In the genomic region with DNA sequence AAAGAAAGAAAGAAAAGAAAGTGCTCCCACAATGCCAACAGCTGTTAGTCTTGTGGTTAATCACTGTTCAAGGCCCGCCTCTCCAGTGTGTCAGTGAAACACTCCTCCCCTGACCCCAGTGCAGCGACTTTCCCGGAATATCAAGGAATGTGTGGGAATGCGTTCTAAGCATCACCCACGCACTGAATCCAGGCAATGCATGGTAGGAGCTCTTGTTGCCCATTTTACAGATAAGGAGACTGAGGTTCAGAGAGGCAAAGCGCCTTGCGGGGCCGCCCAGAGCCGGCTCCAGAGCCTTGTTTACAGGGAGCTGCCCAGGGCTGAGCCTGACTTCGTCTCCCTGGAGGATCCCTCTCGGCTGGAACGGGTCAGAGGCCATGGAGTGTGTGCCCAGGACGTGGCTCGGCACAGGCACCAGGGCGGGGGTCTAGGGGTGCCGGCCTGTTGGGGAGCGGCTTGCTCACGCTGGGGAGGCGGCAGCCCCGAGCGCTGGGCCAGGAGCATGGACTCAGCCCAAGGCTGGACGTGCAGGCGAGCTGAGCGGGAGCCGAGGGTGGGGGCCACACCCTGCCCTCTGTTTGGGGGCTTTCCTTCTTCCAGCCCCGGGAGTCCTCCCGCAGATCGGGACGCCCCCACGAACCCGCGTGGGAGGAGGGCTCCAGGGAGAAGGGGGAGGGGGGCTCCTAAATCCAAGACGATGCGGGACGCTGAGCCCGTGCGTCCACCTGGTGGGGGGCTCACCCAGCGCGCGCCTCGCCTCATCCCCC, we compare ENCODE assay signal across 1 cellular context.
TF ChIP-seq lines count a peak whose summit lies in the region.

No MANE protein-coding gene starts in this region.

TF ChIP-seq in HepG2, 621 proteins besides CTCF, POLR2A, EP300 and RAD21 (continued from another document and continues in another):
- TF ChIP-seq NR2F6 (IDR thresholded peaks at IDR 0.05) (0 out of 2 replicates have a peak, but pooled peaks have one; percentile 13), NR2F6 (CRISPR knock-in tag; IDR thresholded peaks at IDR 0.05) (peak; percentile 50), NKX3-1 (CRISPR knock-in tag; IDR thresholded peaks at IDR 0.05) (no peak), NFYB (CRISPR knock-in tag; IDR thresholded peaks at IDR 0.05) (no peak), ZNF264 (CRISPR knock-in tag; IDR thresholded peaks at IDR 0.05) (no peak), SOX6 (IDR thresholded peaks at IDR 0.05) (no peak), SOX6 (CRISPR knock-in tag; IDR thresholded peaks at IDR 0.05) (no peak), HNF4A (CRISPR knock-in tag; IDR thresholded peaks at IDR 0.05) (0 out of 2 replicates have a peak, but pooled peaks have one; percentile 3), U2AF1 (optimal IDR thresholded peaks at IDR 0.05; ENCODE audit: low read depth, low read length) (peak; percentile 27), JARID2 (CRISPR knock-in tag; IDR thresholded peaks at IDR 0.05; ENCODE audit: insufficient replicate concordance) (no peak), GLI4 (CRISPR knock-in tag; IDR thresholded peaks at IDR 0.05; ENCODE audit: borderline replicate concordance) (peak; percentile 29; the same call in 1 of the 2 replicates), RCOR2 (CRISPR knock-in tag; IDR thresholded peaks at IDR 0.05) (peak; percentile 86; the same call in 1 of the 2 replicates), NAIF1 (CRISPR knock-in tag; IDR thresholded peaks at IDR 0.05; ENCODE audit: borderline replicate concordance) (no peak), TSC22D2 (CRISPR knock-in tag; IDR thresholded peaks at IDR 0.05; ENCODE audit: borderline replicate concordance) (no peak), ZNF383 (CRISPR knock-in tag; IDR thresholded peaks at IDR 0.05; ENCODE audit: borderline replicate concordance) (no peak), ZNF20 (CRISPR knock-in tag; IDR thresholded peaks at IDR 0.05) (no peak), ARID2 (CRISPR knock-in tag; IDR thresholded peaks at IDR 0.05; ENCODE audit: borderline replicate concordance) (no peak), GPN1 (CRISPR knock-in tag; IDR thresholded peaks at IDR 0.05; ENCODE audit: borderline replicate concordance) (no peak), PCBP2 (optimal IDR thresholded peaks at IDR 0.05; ENCODE audit: low read depth, low read length, poor library complexity, severe bottlenecking) (no peak), MTF1 (CRISPR knock-in tag; IDR thresholded peaks at IDR 0.05) (no peak), RFXANK (CRISPR knock-in tag; IDR thresholded peaks at IDR 0.05) (no peak), MYNN (CRISPR knock-in tag; IDR thresholded peaks at IDR 0.05; ENCODE audit: low read depth) (no peak), SSRP1 (CRISPR knock-in tag; IDR thresholded peaks at IDR 0.05) (no peak), SMARCC2 (IDR thresholded peaks at IDR 0.05) (no peak), KDM6A (CRISPR knock-in tag; IDR thresholded peaks at IDR 0.05; ENCODE audit: low read depth) (no peak), POLR2AphosphoS5 (IDR thresholded peaks at IDR 0.05; ENCODE audit: low read depth, low read length) (0 out of 2 replicates have a peak, but pooled peaks have one; percentile 30), NCOA1 (CRISPR knock-in tag; IDR thresholded peaks at IDR 0.05) (no peak), FOXO1 (CRISPR knock-in tag; IDR thresholded peaks at IDR 0.05) (no peak), ZNF720 (CRISPR knock-in tag; IDR thresholded peaks at IDR 0.05) (no peak), ZNF883 (CRISPR knock-in tag; IDR thresholded peaks at IDR 0.05; ENCODE audit: not compliant biosample characterization) (peak; percentile 71), U2AF2 (IDR thresholded peaks at IDR 0.05; ENCODE audit: low read depth, low read length) (no peak), HNF4G (IDR thresholded peaks at IDR 0.05; ENCODE audit: borderline replicate concordance, low read depth, low read length) (no peak), HNF4G (CRISPR knock-in tag; IDR thresholded peaks at IDR 0.05; ENCODE audit: borderline replicate concordance, low read depth) (0 out of 2 replicates have a peak, but pooled peaks have one; percentile 58), ASH2L (IDR thresholded peaks at IDR 0.05; ENCODE audit: insufficient read length, low read depth, low read length) (peak; percentile 45), NFIB (CRISPR knock-in tag; IDR thresholded peaks at IDR 0.05; ENCODE audit: borderline replicate concordance) (no peak), GATA4 (IDR thresholded peaks at IDR 0.05; ENCODE audit: borderline replicate concordance, low read depth) (no peak), ZNF263 (CRISPR knock-in tag; IDR thresholded peaks at IDR 0.05) (peak; percentile 84), ZNF737 (CRISPR knock-in tag; IDR thresholded peaks at IDR 0.05; ENCODE audit: borderline replicate concordance) (no peak), ZEB1 (IDR thresholded peaks at IDR 0.05; ENCODE audit: insufficient replicate concordance, low read depth) (no peak)
- TF ChIP-seq, protein P1, sequence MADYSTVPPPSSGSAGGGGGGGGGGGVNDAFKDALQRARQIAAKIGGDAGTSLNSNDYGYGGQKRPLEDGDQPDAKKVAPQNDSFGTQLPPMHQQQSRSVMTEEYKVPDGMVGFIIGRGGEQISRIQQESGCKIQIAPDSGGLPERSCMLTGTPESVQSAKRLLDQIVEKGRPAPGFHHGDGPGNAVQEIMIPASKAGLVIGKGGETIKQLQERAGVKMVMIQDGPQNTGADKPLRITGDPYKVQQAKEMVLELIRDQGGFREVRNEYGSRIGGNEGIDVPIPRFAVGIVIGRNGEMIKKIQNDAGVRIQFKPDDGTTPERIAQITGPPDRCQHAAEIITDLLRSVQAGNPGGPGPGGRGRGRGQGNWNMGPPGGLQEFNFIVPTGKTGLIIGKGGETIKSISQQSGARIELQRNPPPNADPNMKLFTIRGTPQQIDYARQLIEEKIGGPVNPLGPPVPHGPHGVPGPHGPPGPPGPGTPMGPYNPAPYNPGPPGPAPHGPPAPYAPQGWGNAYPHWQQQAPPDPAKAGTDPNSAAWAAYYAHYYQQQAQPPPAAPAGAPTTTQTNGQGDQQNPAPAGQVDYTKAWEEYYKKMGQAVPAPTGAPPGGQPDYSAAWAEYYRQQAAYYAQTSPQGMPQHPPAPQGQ (CRISPR knock-in tag; IDR thresholded peaks at IDR 0.05; ENCODE audit: borderline replicate concordance), result 0 out of 2 replicates have a peak, but pooled peaks have one; percentile 21
- TF ChIP-seq, protein P2, sequence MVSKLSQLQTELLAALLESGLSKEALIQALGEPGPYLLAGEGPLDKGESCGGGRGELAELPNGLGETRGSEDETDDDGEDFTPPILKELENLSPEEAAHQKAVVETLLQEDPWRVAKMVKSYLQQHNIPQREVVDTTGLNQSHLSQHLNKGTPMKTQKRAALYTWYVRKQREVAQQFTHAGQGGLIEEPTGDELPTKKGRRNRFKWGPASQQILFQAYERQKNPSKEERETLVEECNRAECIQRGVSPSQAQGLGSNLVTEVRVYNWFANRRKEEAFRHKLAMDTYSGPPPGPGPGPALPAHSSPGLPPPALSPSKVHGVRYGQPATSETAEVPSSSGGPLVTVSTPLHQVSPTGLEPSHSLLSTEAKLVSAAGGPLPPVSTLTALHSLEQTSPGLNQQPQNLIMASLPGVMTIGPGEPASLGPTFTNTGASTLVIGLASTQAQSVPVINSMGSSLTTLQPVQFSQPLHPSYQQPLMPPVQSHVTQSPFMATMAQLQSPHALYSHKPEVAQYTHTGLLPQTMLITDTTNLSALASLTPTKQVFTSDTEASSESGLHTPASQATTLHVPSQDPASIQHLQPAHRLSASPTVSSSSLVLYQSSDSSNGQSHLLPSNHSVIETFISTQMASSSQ (IDR thresholded peaks at IDR 0.05; ENCODE audit: low read depth), result no peak
- TF ChIP-seq, protein P2 (CRISPR knock-in tag; IDR thresholded peaks at IDR 0.05; ENCODE audit: borderline replicate concordance), result 0 out of 2 replicates have a peak, but pooled peaks have one; percentile 5
- TF ChIP-seq, protein P3, sequence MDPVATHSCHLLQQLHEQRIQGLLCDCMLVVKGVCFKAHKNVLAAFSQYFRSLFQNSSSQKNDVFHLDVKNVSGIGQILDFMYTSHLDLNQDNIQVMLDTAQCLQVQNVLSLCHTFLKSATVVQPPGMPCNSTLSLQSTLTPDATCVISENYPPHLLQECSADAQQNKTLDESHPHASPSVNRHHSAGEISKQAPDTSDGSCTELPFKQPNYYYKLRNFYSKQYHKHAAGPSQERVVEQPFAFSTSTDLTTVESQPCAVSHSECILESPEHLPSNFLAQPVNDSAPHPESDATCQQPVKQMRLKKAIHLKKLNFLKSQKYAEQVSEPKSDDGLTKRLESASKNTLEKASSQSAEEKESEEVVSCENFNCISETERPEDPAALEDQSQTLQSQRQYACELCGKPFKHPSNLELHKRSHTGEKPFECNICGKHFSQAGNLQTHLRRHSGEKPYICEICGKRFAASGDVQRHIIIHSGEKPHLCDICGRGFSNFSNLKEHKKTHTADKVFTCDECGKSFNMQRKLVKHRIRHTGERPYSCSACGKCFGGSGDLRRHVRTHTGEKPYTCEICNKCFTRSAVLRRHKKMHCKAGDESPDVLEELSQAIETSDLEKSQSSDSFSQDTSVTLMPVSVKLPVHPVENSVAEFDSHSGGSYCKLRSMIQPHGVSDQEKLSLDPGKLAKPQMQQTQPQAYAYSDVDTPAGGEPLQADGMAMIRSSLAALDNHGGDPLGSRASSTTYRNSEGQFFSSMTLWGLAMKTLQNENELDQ (CRISPR knock-in tag; IDR thresholded peaks at IDR 0.05; ENCODE audit: borderline replicate concordance), result no peak
- TF ChIP-seq, protein P4, sequence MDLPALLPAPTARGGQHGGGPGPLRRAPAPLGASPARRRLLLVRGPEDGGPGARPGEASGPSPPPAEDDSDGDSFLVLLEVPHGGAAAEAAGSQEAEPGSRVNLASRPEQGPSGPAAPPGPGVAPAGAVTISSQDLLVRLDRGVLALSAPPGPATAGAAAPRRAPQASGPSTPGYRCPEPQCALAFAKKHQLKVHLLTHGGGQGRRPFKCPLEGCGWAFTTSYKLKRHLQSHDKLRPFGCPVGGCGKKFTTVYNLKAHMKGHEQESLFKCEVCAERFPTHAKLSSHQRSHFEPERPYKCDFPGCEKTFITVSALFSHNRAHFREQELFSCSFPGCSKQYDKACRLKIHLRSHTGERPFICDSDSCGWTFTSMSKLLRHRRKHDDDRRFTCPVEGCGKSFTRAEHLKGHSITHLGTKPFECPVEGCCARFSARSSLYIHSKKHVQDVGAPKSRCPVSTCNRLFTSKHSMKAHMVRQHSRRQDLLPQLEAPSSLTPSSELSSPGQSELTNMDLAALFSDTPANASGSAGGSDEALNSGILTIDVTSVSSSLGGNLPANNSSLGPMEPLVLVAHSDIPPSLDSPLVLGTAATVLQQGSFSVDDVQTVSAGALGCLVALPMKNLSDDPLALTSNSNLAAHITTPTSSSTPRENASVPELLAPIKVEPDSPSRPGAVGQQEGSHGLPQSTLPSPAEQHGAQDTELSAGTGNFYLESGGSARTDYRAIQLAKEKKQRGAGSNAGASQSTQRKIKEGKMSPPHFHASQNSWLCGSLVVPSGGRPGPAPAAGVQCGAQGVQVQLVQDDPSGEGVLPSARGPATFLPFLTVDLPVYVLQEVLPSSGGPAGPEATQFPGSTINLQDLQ (CRISPR knock-in tag; IDR thresholded peaks at IDR 0.05), result no peak
- TF ChIP-seq, protein P5, sequence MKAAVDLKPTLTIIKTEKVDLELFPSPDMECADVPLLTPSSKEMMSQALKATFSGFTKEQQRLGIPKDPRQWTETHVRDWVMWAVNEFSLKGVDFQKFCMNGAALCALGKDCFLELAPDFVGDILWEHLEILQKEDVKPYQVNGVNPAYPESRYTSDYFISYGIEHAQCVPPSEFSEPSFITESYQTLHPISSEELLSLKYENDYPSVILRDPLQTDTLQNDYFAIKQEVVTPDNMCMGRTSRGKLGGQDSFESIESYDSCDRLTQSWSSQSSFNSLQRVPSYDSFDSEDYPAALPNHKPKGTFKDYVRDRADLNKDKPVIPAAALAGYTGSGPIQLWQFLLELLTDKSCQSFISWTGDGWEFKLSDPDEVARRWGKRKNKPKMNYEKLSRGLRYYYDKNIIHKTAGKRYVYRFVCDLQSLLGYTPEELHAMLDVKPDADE (CRISPR knock-in tag; IDR thresholded peaks at IDR 0.05), result no peak
- TF ChIP-seq, protein P6, sequence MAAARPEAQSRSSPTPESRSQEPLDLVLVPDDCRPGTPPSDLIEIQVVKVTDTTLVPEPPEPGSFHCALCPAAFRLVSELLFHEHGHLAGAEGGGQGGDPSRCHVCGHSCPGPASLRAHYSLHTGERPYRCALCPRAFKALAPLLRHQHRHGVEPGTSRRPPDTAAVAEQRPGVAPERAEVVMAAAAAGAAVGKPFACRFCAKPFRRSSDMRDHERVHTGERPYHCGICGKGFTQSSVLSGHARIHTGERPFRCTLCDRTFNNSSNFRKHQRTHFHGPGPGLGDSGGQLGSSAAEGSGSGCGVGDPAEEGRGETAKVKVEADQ (CRISPR knock-in tag; IDR thresholded peaks at IDR 0.05; ENCODE audit: borderline replicate concordance), result no peak
- TF ChIP-seq, protein P7, sequence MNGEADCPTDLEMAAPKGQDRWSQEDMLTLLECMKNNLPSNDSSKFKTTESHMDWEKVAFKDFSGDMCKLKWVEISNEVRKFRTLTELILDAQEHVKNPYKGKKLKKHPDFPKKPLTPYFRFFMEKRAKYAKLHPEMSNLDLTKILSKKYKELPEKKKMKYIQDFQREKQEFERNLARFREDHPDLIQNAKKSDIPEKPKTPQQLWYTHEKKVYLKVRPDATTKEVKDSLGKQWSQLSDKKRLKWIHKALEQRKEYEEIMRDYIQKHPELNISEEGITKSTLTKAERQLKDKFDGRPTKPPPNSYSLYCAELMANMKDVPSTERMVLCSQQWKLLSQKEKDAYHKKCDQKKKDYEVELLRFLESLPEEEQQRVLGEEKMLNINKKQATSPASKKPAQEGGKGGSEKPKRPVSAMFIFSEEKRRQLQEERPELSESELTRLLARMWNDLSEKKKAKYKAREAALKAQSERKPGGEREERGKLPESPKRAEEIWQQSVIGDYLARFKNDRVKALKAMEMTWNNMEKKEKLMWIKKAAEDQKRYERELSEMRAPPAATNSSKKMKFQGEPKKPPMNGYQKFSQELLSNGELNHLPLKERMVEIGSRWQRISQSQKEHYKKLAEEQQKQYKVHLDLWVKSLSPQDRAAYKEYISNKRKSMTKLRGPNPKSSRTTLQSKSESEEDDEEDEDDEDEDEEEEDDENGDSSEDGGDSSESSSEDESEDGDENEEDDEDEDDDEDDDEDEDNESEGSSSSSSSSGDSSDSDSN (CRISPR knock-in tag; IDR thresholded peaks at IDR 0.05), result peak; percentile 74
- TF ChIP-seq, protein P8, sequence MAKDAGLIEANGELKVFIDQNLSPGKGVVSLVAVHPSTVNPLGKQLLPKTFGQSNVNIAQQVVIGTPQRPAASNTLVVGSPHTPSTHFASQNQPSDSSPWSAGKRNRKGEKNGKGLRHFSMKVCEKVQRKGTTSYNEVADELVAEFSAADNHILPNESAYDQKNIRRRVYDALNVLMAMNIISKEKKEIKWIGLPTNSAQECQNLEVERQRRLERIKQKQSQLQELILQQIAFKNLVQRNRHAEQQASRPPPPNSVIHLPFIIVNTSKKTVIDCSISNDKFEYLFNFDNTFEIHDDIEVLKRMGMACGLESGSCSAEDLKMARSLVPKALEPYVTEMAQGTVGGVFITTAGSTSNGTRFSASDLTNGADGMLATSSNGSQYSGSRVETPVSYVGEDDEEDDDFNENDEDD (CRISPR knock-in tag; IDR thresholded peaks at IDR 0.05; ENCODE audit: borderline replicate concordance), result no peak
